Comparison of ENCODE assay signal across 14 cellular contexts in genomic region chr1:204313675-204314074, GRCh38. TPM values are rescaled to one million over a fixed set of nuclear protein-coding genes. Genes with fewer than 3 reads are reported as not detected.
DNase-seq lines count a peak whose midpoint lies in the region; ATAC-seq and TF ChIP-seq lines count a peak whose summit lies in the region.
"Had no signal": no experiment of that assay in that cellular context is flagged by ENCODE, and none has a peak within 500 bp of the region (broad histone marks: within the 10 kb centered on the region; RNA-seq: fewer than 3 reads in every experiment).

No MANE protein-coding gene starts in this region.

- DNase-seq in GM23338 (ENCODE audit: low spot score) (no peak), NCI-H187 treated with DMSO at 0.1 percent for 48 hours (lab: John Stamatoyannopoulos, UW) (peak; percentile 77), UCSD-AML1 (lab: John Stamatoyannopoulos, UW; ENCODE audit: unreplicated experiment) (peak; percentile 61), neural progenitor cell (ENCODE audit: low spot score) (no peak), MG63 (no peak), erythroblast (lab: John Stamatoyannopoulos, UW) (no peak)
- DNase-seq: activated naive CD8-positive, alpha-beta T cell treated with anti-CD3 and anti-CD28 coated beads, Interleukin-2, amount 10 ng/mL, durations not matched to agents 7 days and 5 days; islet precursor cell; naive B cell; substantia nigra had no signal

- H4K20me1 ChIP-seq in GM23338 (replicated peaks; ENCODE audit: insufficient read depth) (no peaks in the 10 kb centered on the region), neural progenitor cell (ENCODE audit: low read depth) (no peaks in the 10 kb centered on the region)

- H3K9me3 Mint-ChIP-seq in GM23338 (no peaks in the 10 kb centered on the region), neural progenitor cell (no peaks in the 10 kb centered on the region)
- H3K9me3 Mint-ChIP-seq: activated naive CD8-positive, alpha-beta T cell treated with anti-CD3 and anti-CD28 coated beads, Interleukin-2, amount 10 ng/mL, durations not matched to agents 7 days and 5 days; naive B cell; T-helper 2 cell treated with Interferon-gamma antibody and Interleukin-4, amounts not matched to agents 5 μg/mL and 100 μg/mL, for 36 hours had no signal

- H3K4me2 ChIP-seq in GM23338 = peak overlapping the region; percentile 6; the same call in 1 of the 2 replicates
- no peak overlapping the region for H3K4me2 ChIP-seq in neural progenitor cell

- H3K36me3 ChIP-seq in GM23338 (ENCODE audit: insufficient read depth) (no peaks in the 10 kb centered on the region), neural progenitor cell (no peaks in the 10 kb centered on the region), MG63 (no peaks in the 10 kb centered on the region)

- peaks cover 37% of the 10 kb centered on the region for H3K4me1 Mint-ChIP-seq in GM23338
- peaks cover 28% of the 10 kb centered on the region for H3K4me1 Mint-ChIP-seq in neural progenitor cell
- H3K4me1 Mint-ChIP-seq: activated naive CD8-positive, alpha-beta T cell treated with anti-CD3 and anti-CD28 coated beads, Interleukin-2, amount 10 ng/mL, durations not matched to agents 7 days and 5 days had no signal

- no peaks in the 10 kb centered on the region for H3K36me3 Mint-ChIP-seq in GM23338 (ENCODE audit: low read depth)
- peaks cover 21% of the 10 kb centered on the region for H3K36me3 Mint-ChIP-seq in neural progenitor cell
- H3K36me3 Mint-ChIP-seq: activated naive CD8-positive, alpha-beta T cell treated with anti-CD3 and anti-CD28 coated beads, Interleukin-2, amount 10 ng/mL, durations not matched to agents 7 days and 5 days; naive B cell had no signal

- H3K9ac ChIP-seq in neural progenitor cell = no peak overlapping the region

- TF ChIP-seq CTCF in GM23338 (conservative IDR thresholded peaks at IDR 0.05; ENCODE audit: low read depth in 2 of 2) (no peak), neural progenitor cell (IDR thresholded peaks at IDR 0.05) (no peak)

- H3F3A ChIP-seq in GM23338 (replicated peaks; ENCODE audit: low read depth) = no peaks in the 10 kb centered on the region
- H3F3A ChIP-seq in neural progenitor cell (ENCODE audit: low read depth) = no peaks in the 10 kb centered on the region

- ATAC-seq in GM23338 = no peak; the same call in 1 of the 3 replicates
- no peak for ATAC-seq in HG03571 (IDR thresholded peaks at IDR 0.05; ENCODE audit: unreplicated experiment)
- ATAC-seq in GM18909 (IDR thresholded peaks at IDR 0.05; ENCODE audit: poor library complexity, unreplicated experiment) = no peak
- ATAC-seq: sciatic nerve had no signal

- H3K9me3 ChIP-seq in neural progenitor cell (ENCODE audit: low read depth) (no peaks in the 10 kb centered on the region), MG63 (no peaks in the 10 kb centered on the region)

- H3K4me3 Mint-ChIP-seq in GM23338 (peak overlapping the region; percentile 14; the same call in 1 of the 3 replicates), neural progenitor cell (no peak overlapping the region)
- H3K4me3 Mint-ChIP-seq: activated naive CD8-positive, alpha-beta T cell treated with anti-CD3 and anti-CD28 coated beads, Interleukin-2, amount 10 ng/mL, durations not matched to agents 7 days and 5 days; T-helper 2 cell treated with Interferon-gamma antibody and Interleukin-4, amounts not matched to agents 5 μg/mL and 100 μg/mL, for 36 hours had no signal

- H3K79me2 ChIP-seq in GM23338 (replicated peaks; ENCODE audit: insufficient read depth) (no peaks in the 10 kb centered on the region), neural progenitor cell (ENCODE audit: low read depth) (no peaks in the 10 kb centered on the region)

- H3K4me1 ChIP-seq in GM23338 (ENCODE audit: insufficient read depth) (peaks cover 28% of the 10 kb centered on the region), neural progenitor cell (peaks cover 7% of the 10 kb centered on the region)

- H3K27ac ChIP-seq in GM23338 (ENCODE audit: low read depth) (no peak overlapping the region), neural progenitor cell (no peak overlapping the region)

- H3K9me2 ChIP-seq in GM23338 (ENCODE audit: insufficient read depth) = no peaks in the 10 kb centered on the region

- H2AFZ ChIP-seq in GM23338 = no peak overlapping the region
- no peak overlapping the region for H2AFZ ChIP-seq in neural progenitor cell (replicated peaks)

- no peak overlapping the region for H3K4me3 ChIP-seq in GM23338
- no peak overlapping the region for H3K4me3 ChIP-seq in neural progenitor cell
- no peak overlapping the region for H3K4me3 ChIP-seq in MG63

- no peak for TF ChIP-seq POLR2A in erythroblast (IDR thresholded peaks at IDR 0.05; ENCODE audit: low read length)

- H3K27me3 Mint-ChIP-seq in GM23338 (ENCODE audit: insufficient read depth, low read depth, poor library complexity) = peaks cover 2% of the 10 kb centered on the region
- H3K27me3 Mint-ChIP-seq in neural progenitor cell (ENCODE audit: insufficient read depth, low read depth) = peaks cover 8% of the 10 kb centered on the region

- H3K27ac Mint-ChIP-seq in GM23338 (no peak overlapping the region), neural progenitor cell (peak overlapping the region; percentile 27)
- H3K27ac Mint-ChIP-seq: activated naive CD8-positive, alpha-beta T cell treated with anti-CD3 and anti-CD28 coated beads, Interleukin-2, amount 10 ng/mL, durations not matched to agents 7 days and 5 days; T-helper 2 cell treated with Interferon-gamma antibody and Interleukin-4, amounts not matched to agents 5 μg/mL and 100 μg/mL, for 36 hours had no signal

- H3K27me3 ChIP-seq in GM23338 (ENCODE audit: insufficient read depth) = no peaks in the 10 kb centered on the region
- no peaks in the 10 kb centered on the region for H3K27me3 ChIP-seq in neural progenitor cell
- H3K27me3 ChIP-seq in MG63 = no peaks in the 10 kb centered on the region

TF ChIP-seq in GM23338, 12 proteins besides CTCF, POLR2A, EP300 and RAD21 (continues in another document):
- TF ChIP-seq ZNF462 (CRISPR knock-in tag; IDR thresholded peaks at IDR 0.05) = no peak

RNA-seq across cellular contexts. Expression of gene PLEKHA6, which starts 46.1 kb away (rescaled TPM):
- total RNA-seq in GM23338 (2014; rRNA removed; shearing (Covaris generic)) = 4.3 and 6.2 TPM in 2 replicates
- 2.5 and 2.8 TPM in 2 replicates for polyA plus RNA-seq in GM23338 (2016; fragmentation: Nextera tagmentation; extraction: Ambion mirVana)
- 0.58 and 1.5 TPM in 2 replicates for total RNA-seq in neural progenitor cell (ENCODE audit: low replicate concordance)
- total RNA-seq in MG63 (2014; rRNA removed; shearing (Covaris generic); ENCODE audit: low replicate concordance) = not detected in 2 replicates

Comparison
In these comparisons a context has a peak if more than half of its experiments do, and no peak if none do; other contexts are left out.
1. DNase-seq: peak in NCI-H187 treated with DMSO at 0.1 percent for 48 hours (single experiment) and UCSD-AML1 (single experiment); none in GM23338 (single experiment), neural progenitor cell (single experiment), MG63 (single experiment) and erythroblast (0 of 2).